In the genomic region with DNA sequence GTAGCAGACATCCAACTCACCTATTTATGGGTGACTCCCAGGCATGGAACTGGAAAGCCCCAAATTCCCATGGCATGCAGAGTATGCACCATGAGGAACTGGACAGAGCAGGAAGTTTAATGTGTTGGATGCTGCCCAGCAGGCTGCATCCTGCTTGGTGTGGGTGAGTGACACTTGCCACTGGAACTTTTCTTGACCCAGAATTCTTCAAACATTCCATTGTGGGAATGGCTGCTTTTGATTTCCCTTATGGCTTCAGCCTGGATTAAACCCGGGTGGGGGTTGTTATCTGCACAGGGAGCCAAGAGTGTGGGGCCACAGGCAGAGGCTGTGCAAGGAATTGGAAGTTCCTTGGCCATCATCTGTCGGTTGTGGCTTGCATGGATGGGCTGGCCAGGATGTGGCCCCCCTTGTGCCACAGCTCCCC, we compare ENCODE assay signal across 19 cellular contexts. TPM values are rescaled to one million over a fixed set of nuclear protein-coding genes. Genes with fewer than 3 reads are reported as not detected.
DNase-seq lines count a peak whose midpoint lies in the region; ATAC-seq, FAIRE-seq and TF ChIP-seq lines count a peak whose summit lies in the region.
"Had no signal": no experiment of that assay in that cellular context is flagged by ENCODE, and none has a peak within 500 bp of the region (broad histone marks: within the 10 kb centered on the region; RNA-seq: fewer than 3 reads in every experiment).

No MANE protein-coding gene starts in this region.

- no peak overlapping the region for H2AFZ ChIP-seq in PC-3 (ENCODE audit: low read length)
- H2AFZ ChIP-seq in endothelial cell of umbilical vein (ENCODE audit: low read depth, low read length): no peak overlapping the region

- no peak overlapping the region for H3K27ac Mint-ChIP-seq in Calu3 (ENCODE audit: unreplicated experiment)
- H3K27ac Mint-ChIP-seq: activated T-helper 17 cell treated with anti-CD3 and anti-CD28 coated beads, Interleukin-2, amount 50 U/mL, for 72 hours; stimulated activated naive B cell treated with anti-CD40 and anti-IgM and Interleukin-4, amounts not matched to agents 10 μg/mL and 1 μg/mL and 100 μg/mL, for 72 hours; type B pancreatic cell had no signal

- FAIRE-seq in endothelial cell of umbilical vein (lab: Jason Lieb, UNC) (no peak), kidney (lab: Jason Lieb, UNC) (no peak)
- FAIRE-seq: islet of Langerhans had no signal

- no peaks in the 10 kb centered on the region for H3F3A ChIP-seq in PC-3 (ENCODE audit: low read length, unreplicated experiment)

- intact Hi-C loops in Calu3 (cut with micrococcal nuclease; ENCODE audit: unreplicated experiment) (no loop called here), PC-3 (cut with micrococcal nuclease) (no loop called here), endothelial cell of umbilical vein (cut with micrococcal nuclease) (loop anchor here (2.0 kb wide), 1 partner anchor 26 kb away; no protein-coding TSS in a partner anchor), prostate gland (cut with DNase I) (no loop called here), kidney (cut with DNase I) (no loop called here)

- H3K36me3 ChIP-seq in PC-3 (ENCODE audit: low read depth, low read length) (no peaks in the 10 kb centered on the region), endothelial cell of umbilical vein (ENCODE audit: control insufficient read depth in 2 of 2, extremely low read depth in 1 of 2, insufficient read depth in 2 of 2, low read length in 2 of 2) (no peaks in the 10 kb centered on the region), prostate gland (no peaks in the 10 kb centered on the region), kidney (ENCODE audit: control insufficient read depth in 1 of 2, insufficient read depth in 2 of 2, low read length in 2 of 2) (no peaks in the 10 kb centered on the region)

- H3K9me3 Mint-ChIP-seq in Calu3 (ENCODE audit: low read depth, unreplicated experiment): no peaks in the 10 kb centered on the region
- H3K9me3 Mint-ChIP-seq: activated T-helper 17 cell treated with anti-CD3 and anti-CD28 coated beads, Interleukin-2, amount 50 U/mL, for 72 hours; stimulated activated naive B cell treated with anti-CD40 and anti-IgM and Interleukin-4, amounts not matched to agents 10 μg/mL and 1 μg/mL and 100 μg/mL, for 72 hours; type B pancreatic cell had no signal

- no peaks in the 10 kb centered on the region for H3K9me2 ChIP-seq in PC-3 (replicated peaks; ENCODE audit: low read length)

- POLR2A ChIA-PET in PC-3 (lab: Charles Lee; ENCODE audit: unreplicated experiment) (no interaction called here), endothelial cell of umbilical vein (lab: Charles Lee) (no interaction called here)

- H3K4me2 ChIP-seq in PC-3 (ENCODE audit: low read length): peak overlapping the region; percentile 33
- H3K4me2 ChIP-seq in endothelial cell of umbilical vein (ENCODE audit: insufficient read depth, low read length): no peak overlapping the region

- H3K9ac ChIP-seq in PC-3 (ENCODE audit: low read length): no peak overlapping the region
- no peak overlapping the region for H3K9ac ChIP-seq in endothelial cell of umbilical vein (replicated peaks; ENCODE audit: extremely low read depth, insufficient read depth, low read length)
- no peak overlapping the region for H3K9ac ChIP-seq in kidney (ENCODE audit: low read length in 2 of 2)

- peaks cover 24% of the 10 kb centered on the region for H3K4me1 ChIP-seq in PC-3 (ENCODE audit: insufficient read depth, low read length)
- no peaks in the 10 kb centered on the region for H3K4me1 ChIP-seq in endothelial cell of umbilical vein (ENCODE audit: control insufficient read depth, extremely low read depth, insufficient read depth, low read length)
- no peaks in the 10 kb centered on the region for H3K4me1 ChIP-seq in prostate gland (replicated peaks)
- H3K4me1 ChIP-seq in kidney (ENCODE audit: control insufficient read depth in 1 of 2, insufficient read depth in 1 of 2, low read depth in 1 of 2, low read length in 2 of 2): peaks cover 0 to 5% of the 10 kb centered on the region in 2 donors

- no peaks in the 10 kb centered on the region for H4K20me1 ChIP-seq in PC-3 (ENCODE audit: low read length)
- H4K20me1 ChIP-seq in endothelial cell of umbilical vein (replicated peaks; ENCODE audit: control insufficient read depth, extremely low read depth, insufficient read depth, low read length): no peaks in the 10 kb centered on the region

- ATAC-seq in PC-3 (peak; percentile 42), HG03045 (IDR thresholded peaks at IDR 0.05; ENCODE audit: unreplicated experiment) (no peak), HG03196 (IDR thresholded peaks at IDR 0.05; ENCODE audit: unreplicated experiment) (no peak)
- ATAC-seq: activated T-helper 17 cell treated with anti-CD3 and anti-CD28 coated beads, Interleukin-2, amount 50 U/mL, for 72 hours; stimulated activated naive B cell treated with anti-CD40 and anti-IgM and Interleukin-4, amounts not matched to agents 10 μg/mL and 1 μg/mL and 100 μg/mL, for 72 hours had no signal

- H3K27me3 ChIP-seq in PC-3 (ENCODE audit: low read length): no peaks in the 10 kb centered on the region
- H3K27me3 ChIP-seq in endothelial cell of umbilical vein (ENCODE audit: control insufficient read depth in 2 of 2, insufficient read depth in 2 of 2, low read length in 2 of 2): no peaks in the 10 kb centered on the region
- no peaks in the 10 kb centered on the region for H3K27me3 ChIP-seq in prostate gland (replicated peaks; ENCODE audit: insufficient read depth)

- H3K27me3 Mint-ChIP-seq in Calu3 (ENCODE audit: unreplicated experiment): peaks cover 18% of the 10 kb centered on the region

- no peak for TF ChIP-seq CTCF in Calu3 (IDR thresholded peaks at IDR 0.05; ENCODE audit: unreplicated experiment)
- no peak for TF ChIP-seq CTCF in PC-3 (conservative IDR thresholded peaks at IDR 0.05; ENCODE audit: low read depth, low read length)
- TF ChIP-seq CTCF in endothelial cell of umbilical vein (IDR thresholded peaks at IDR 0.05; ENCODE audit: extremely low read depth in 1 of 2, insufficient read depth in 1 of 2, low read depth in 1 of 2, low read length in 2 of 2): no peak
- no peak for TF ChIP-seq CTCF in prostate gland (IDR thresholded peaks at IDR 0.05)
- TF ChIP-seq CTCF in kidney (IDR thresholded peaks at IDR 0.05; ENCODE audit: borderline replicate concordance, extremely low read depth, insufficient read depth): no peak

- H3K36me3 Mint-ChIP-seq in Calu3 (ENCODE audit: insufficient read depth, unreplicated experiment): no peaks in the 10 kb centered on the region
- H3K36me3 Mint-ChIP-seq: stimulated activated naive B cell treated with anti-CD40 and anti-IgM and Interleukin-4, amounts not matched to agents 10 μg/mL and 1 μg/mL and 100 μg/mL, for 72 hours; type B pancreatic cell had no signal

- H3K27ac ChIP-seq in PC-3 (ENCODE audit: low read length) (peak overlapping the region; percentile 1; the same call in 1 of the 2 replicates), endothelial cell of umbilical vein (ENCODE audit: insufficient read depth, low read depth, low read length) (no peak overlapping the region), prostate gland (no peak overlapping the region), kidney (ENCODE audit: low read depth in 2 of 2, low read length in 2 of 2) (no peak overlapping the region)

- BruUV-seq in Calu3 (replicated peaks; lab: Mats Ljungman, UMichigan): no TSS peak
- no TSS peak for BruUV-seq in PC-3 (replicated peaks; lab: Mats Ljungman, UMichigan)
- no TSS peak for BruUV-seq in endothelial cell of umbilical vein (replicated peaks; lab: Mats Ljungman, UMichigan)

- 61% methylated on average over 2 of the region's 2 CpGs for WGBS in prostate gland

- peaks cover 16% of the 10 kb centered on the region for H3K4me1 Mint-ChIP-seq in Calu3 (ENCODE audit: low read depth, unreplicated experiment)
- H3K4me1 Mint-ChIP-seq: activated T-helper 17 cell treated with anti-CD3 and anti-CD28 coated beads, Interleukin-2, amount 50 U/mL, for 72 hours; stimulated activated naive B cell treated with anti-CD40 and anti-IgM and Interleukin-4, amounts not matched to agents 10 μg/mL and 1 μg/mL and 100 μg/mL, for 72 hours had no signal

- CTCF ChIA-PET in Calu3 (lab: Charles Lee): no interaction called here
- CTCF ChIA-PET in PC-3 (lab: Charles Lee): no interaction called here
- CTCF ChIA-PET in endothelial cell of umbilical vein (lab: Charles Lee): no interaction called here

- H3K9me3 ChIP-seq in PC-3 (ENCODE audit: low read length): no peaks in the 10 kb centered on the region
- no peaks in the 10 kb centered on the region for H3K9me3 ChIP-seq in endothelial cell of umbilical vein (replicated peaks; ENCODE audit: control insufficient read depth, insufficient read depth, low read length)
- no peaks in the 10 kb centered on the region for H3K9me3 ChIP-seq in prostate gland
- H3K9me3 ChIP-seq in kidney (ENCODE audit: control insufficient read depth in 1 of 2, low read length in 2 of 2): no peaks in the 10 kb centered on the region

- TF ChIP-seq POLR2A in endothelial cell of umbilical vein (IDR thresholded peaks at IDR 0.05; ENCODE audit: low read depth, low read length) (no peak), prostate gland (IDR thresholded peaks at IDR 0.05) (no peak)

- no peak overlapping the region for H3K4me3 Mint-ChIP-seq in Calu3 (ENCODE audit: low read depth, unreplicated experiment)
- H3K4me3 Mint-ChIP-seq: activated T-helper 17 cell treated with anti-CD3 and anti-CD28 coated beads, Interleukin-2, amount 50 U/mL, for 72 hours; stimulated activated naive B cell treated with anti-CD40 and anti-IgM and Interleukin-4, amounts not matched to agents 10 μg/mL and 1 μg/mL and 100 μg/mL, for 72 hours; type B pancreatic cell had no signal

- H3K4me3 ChIP-seq in PC-3 (ENCODE audit: low read length) (no peak overlapping the region), endothelial cell of umbilical vein (replicated peaks in 1 of 3; ENCODE audit: insufficient read depth in 1 of 3, low read depth in 1 of 3, low read length in 3 of 3) (no peak overlapping the region), prostate gland (no peak overlapping the region), kidney (ENCODE audit: low read length in 2 of 2) (no peak overlapping the region)

- dilution Hi-C loops in endothelial cell of umbilical vein (cut with MboI; ENCODE audit: extremely low pct_ligation_motif_present, low sequenced_read_pairs): no loop called here

- no peaks in the 10 kb centered on the region for H3K9me1 ChIP-seq in endothelial cell of umbilical vein (replicated peaks; ENCODE audit: control insufficient read depth, extremely low read depth, insufficient read depth, low read length)

- DNase-seq in Calu3 (peak; percentile 8), PC-3 (peak; percentile 77), endothelial cell of umbilical vein (ENCODE audit: low read depth, low spot score) (peak; percentile 40), prostate gland (ENCODE audit: low spot score) (peak; percentile 69), kidney (no peak), amniotic stem cell (lab: John Stamatoyannopoulos, UW) (no peak)
- DNase-seq: activated CD4-positive, alpha-beta T cell treated with anti-CD3 and anti-CD28 coated beads, Interleukin-2, amount 50 U/mL, for 4 hours; anterior cingulate cortex; effector CD8-positive, alpha-beta T cell; KBM-7; NCI-H1694 treated with DMSO at 0.1 percent for 48 hours; NCI-H526; retina; stimulated activated naive B cell treated with anti-CD40 and anti-IgM and Interleukin-4, amounts not matched to agents 10 μg/mL and 1 μg/mL and 100 μg/mL, for 72 hours had no signal

- H3K79me2 ChIP-seq in PC-3 (ENCODE audit: low read length) (no peaks in the 10 kb centered on the region), endothelial cell of umbilical vein (ENCODE audit: control insufficient read depth, insufficient read depth, low read length) (no peaks in the 10 kb centered on the region)

RNA-seq across cellular contexts. Expression of a gene that starts 26.9 kb away (rescaled TPM):
- total RNA-seq in Calu3 (2022) (52.3 and 59.0 TPM in 2 replicates), PC-3 (2014; rRNA removed) (89.2 and 96.2 TPM in 2 replicates), endothelial cell of umbilical vein (128 and 184 TPM in 2 replicates), prostate gland (100 to 1,000 TPM; 103 to 119 TPM), kidney (65.7 TPM)
- polyA plus RNA-seq in endothelial cell of umbilical vein (113 and 127 TPM in 2 replicates), kidney (ENCODE audit: insufficient read depth, low read depth, low replicate concordance) (55.5 TPM)
- 92.0 and 92.9 TPM in 2 replicates for polyA plus RNA-seq in endothelial cell of umbilical vein (2011; cell fraction: cytosol; rRNA removed)
- polyA plus RNA-seq in endothelial cell of umbilical vein (2011; cell fraction: nucleus; rRNA removed): 65.5 and 87.0 TPM in 2 replicates
- polyA plus RNA-seq in endothelial cell of umbilical vein (2012): 43.6 and 56.7 TPM in 2 replicates
- polyA minus RNA-seq in endothelial cell of umbilical vein: 112 and 129 TPM in 2 replicates
- 31.9 TPM for polyA minus RNA-seq in endothelial cell of umbilical vein (2011; cell fraction: cytosol; rRNA and poly(A)+ RNA removed)
- 35.2 and 36.7 TPM in 2 replicates for polyA minus RNA-seq in endothelial cell of umbilical vein (2011; cell fraction: nucleus; rRNA and poly(A)+ RNA removed)

Comparison
In these comparisons a context has a peak if more than half of its experiments do, and no peak if none do; other contexts are left out.
1. DNase-seq: peak in Calu3 (single experiment), PC-3 (single experiment), endothelial cell of umbilical vein (single experiment) and prostate gland (single experiment); none in kidney (single experiment) and amniotic stem cell (single experiment).